In the genomic region with DNA sequence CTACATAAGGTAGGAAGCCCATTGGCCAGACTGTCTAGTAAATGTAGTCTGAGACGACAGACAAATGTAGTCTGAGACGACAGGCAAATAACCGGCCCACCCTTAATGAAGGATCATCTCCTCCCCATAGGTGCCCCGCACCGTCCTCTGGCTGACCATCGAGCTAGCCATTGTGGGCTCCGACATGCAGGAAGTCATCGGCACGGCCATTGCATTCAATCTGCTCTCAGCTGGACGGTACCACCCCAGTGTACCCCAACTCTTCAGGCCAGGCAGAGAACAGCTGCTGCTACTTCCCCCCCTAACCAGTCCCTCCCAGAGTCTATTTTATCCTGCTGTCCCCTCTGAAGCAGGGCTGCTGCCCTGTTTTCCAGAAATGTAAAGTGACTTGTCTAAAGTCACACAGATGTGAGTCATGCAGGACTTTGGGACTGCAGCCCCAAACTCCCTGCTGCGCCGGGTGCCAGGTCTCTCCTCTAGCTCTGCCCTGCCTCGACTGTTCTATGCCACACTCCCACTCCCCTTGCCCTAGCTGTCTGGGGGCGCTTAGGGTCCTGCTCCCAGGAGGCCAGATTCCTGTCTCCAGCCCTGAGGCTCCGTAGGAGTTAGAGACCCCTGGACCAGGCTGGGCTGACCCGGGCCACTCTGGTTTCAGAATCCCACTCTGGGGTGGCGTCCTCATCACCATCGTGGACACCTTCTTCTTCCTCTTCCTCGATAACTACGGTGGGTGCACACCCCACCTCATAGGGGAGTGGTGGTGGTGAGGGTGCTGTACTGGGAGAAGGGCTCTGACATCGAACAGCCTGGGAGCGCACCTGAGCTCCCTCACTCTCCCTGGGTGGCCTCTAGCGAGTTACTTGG, we compare ENCODE assay signal across 14 cellular contexts. TPM values are rescaled to one million over a fixed set of nuclear protein-coding genes. Genes with fewer than 3 reads are reported as not detected.
DNase-seq lines count a peak whose midpoint lies in the region; ATAC-seq and TF ChIP-seq lines count a peak whose summit lies in the region.
"Had no signal": no experiment of that assay in that cellular context is flagged by ENCODE, and none has a peak within 500 bp of the region (broad histone marks: within the 10 kb centered on the region; RNA-seq: fewer than 3 reads in every experiment).

No MANE protein-coding gene starts in this region.

- H3K27ac ChIP-seq in CD8-positive, alpha-beta T cell (ENCODE audit: low read depth, low read length), result no peak overlapping the region
- no peak overlapping the region for H3K27ac ChIP-seq in Panc1 (ENCODE audit: low read length)
- H3K27ac ChIP-seq in iPS-20b (ENCODE audit: low read length), result no peak overlapping the region
- H3K27ac ChIP-seq: ascending aorta had no signal

- DNase-seq in CD8-positive, alpha-beta T cell, result no peak
- DNase-seq in Panc1 (ENCODE audit: low read depth, low spot score), result no peak
- no peak for DNase-seq in progenitor cell of endocrine pancreas (ENCODE audit: low spot score, unreplicated experiment)
- no peak for DNase-seq in activated CD4-positive, alpha-beta T cell treated with anti-CD3 and anti-CD28 coated beads for 36 hours
- DNase-seq in activated CD4-positive, alpha-beta memory T cell treated with anti-CD3 and anti-CD28 coated beads for 36 hours, result no peak
- no peak for DNase-seq in DMS 273 (lab: John Stamatoyannopoulos, UW; ENCODE audit: unreplicated experiment)
- DNase-seq: Caco-2 had no signal

- H3K36me3 Mint-ChIP-seq in CD8-positive, alpha-beta T cell, result no peaks in the 10 kb centered on the region
- H3K36me3 Mint-ChIP-seq in progenitor cell of endocrine pancreas (ENCODE audit: insufficient read depth), result no peaks in the 10 kb centered on the region
- no peaks in the 10 kb centered on the region for H3K36me3 Mint-ChIP-seq in activated CD4-positive, alpha-beta T cell treated with anti-CD3 and anti-CD28 coated beads for 36 hours (ENCODE audit: low read depth)
- no peaks in the 10 kb centered on the region for H3K36me3 Mint-ChIP-seq in activated CD4-positive, alpha-beta memory T cell treated with anti-CD3 and anti-CD28 coated beads for 36 hours

- intact Hi-C loops in CD8-positive, alpha-beta T cell (cut with DNase I, micrococcal nuclease), result no loop called here
- intact Hi-C loops in Panc1 (cut with micrococcal nuclease; ENCODE audit: unreplicated experiment), result no loop called here
- intact Hi-C loops in activated CD4-positive, alpha-beta T cell treated with anti-CD3 and anti-CD28 coated beads for 36 hours (cut with DNase I, micrococcal nuclease), result no loop called here
- intact Hi-C loops in activated CD4-positive, alpha-beta memory T cell treated with anti-CD3 and anti-CD28 coated beads for 36 hours (cut with micrococcal nuclease), result no loop called here

- no peak overlapping the region for H3K4me3 ChIP-seq in CD8-positive, alpha-beta T cell (ENCODE audit: low read depth, low read length)
- H3K4me3 ChIP-seq in Panc1 (ENCODE audit: low read depth in 2 of 2, low read length in 2 of 2) (peak overlapping the region in 1 of 2 experiments; percentile 42; a peak in 2 of 4 replicates), iPS-20b (ENCODE audit: low read length) (peak overlapping the region; percentile 62)

- no peak for ATAC-seq in CD8-positive, alpha-beta T cell
- ATAC-seq in Panc1, result peak; percentile 49
- no peak for ATAC-seq in HG03378 (IDR thresholded peaks at IDR 0.05; ENCODE audit: unreplicated experiment)
- ATAC-seq in activated CD4-positive, alpha-beta T cell treated with anti-CD3 and anti-CD28 coated beads for 36 hours, result no peak

- H3K27me3 ChIP-seq in CD8-positive, alpha-beta T cell (ENCODE audit: insufficient read depth, low read length), result no peaks in the 10 kb centered on the region
- no peaks in the 10 kb centered on the region for H3K27me3 ChIP-seq in Panc1 (ENCODE audit: control insufficient read depth, insufficient read depth, low read length)
- peaks cover 39% of the 10 kb centered on the region for H3K27me3 ChIP-seq in iPS-20b (ENCODE audit: insufficient read depth, low read length)
- H3K27me3 ChIP-seq: ascending aorta, vagina had no signal

- H3K9ac ChIP-seq in iPS-20b (ENCODE audit: low read depth, low read length), result peak overlapping the region; percentile 64; the same call in 1 of the 2 replicates

- POLR2A ChIA-PET in CD8-positive, alpha-beta T cell (lab: Charles Lee), result interaction anchor here (0.6 kb wide), 1 partner anchor 128 kb away, joined by 3 read pairs; no protein-coding TSS in a partner anchor
- POLR2A ChIA-PET in Panc1 (lab: Charles Lee), result no interaction called here
- POLR2A ChIA-PET in activated CD4-positive, alpha-beta T cell treated with anti-CD3 and anti-CD28 coated beads for 36 hours (lab: Charles Lee), result no interaction called here
- POLR2A ChIA-PET in activated CD4-positive, alpha-beta memory T cell treated with anti-CD3 and anti-CD28 coated beads for 36 hours (lab: Charles Lee), result no interaction called here

- H3K27ac Mint-ChIP-seq in CD8-positive, alpha-beta T cell, result peak overlapping the region; percentile 79
- peak overlapping the region; percentile 79 for H3K27ac Mint-ChIP-seq in progenitor cell of endocrine pancreas
- H3K27ac Mint-ChIP-seq in activated CD4-positive, alpha-beta T cell treated with anti-CD3 and anti-CD28 coated beads for 36 hours, result no peak overlapping the region
- H3K27ac Mint-ChIP-seq in activated CD4-positive, alpha-beta memory T cell treated with anti-CD3 and anti-CD28 coated beads for 36 hours, result no peak overlapping the region

- no peaks in the 10 kb centered on the region for H3K36me3 ChIP-seq in CD8-positive, alpha-beta T cell (ENCODE audit: insufficient read depth, low read length)
- H3K36me3 ChIP-seq in Panc1 (ENCODE audit: control insufficient read depth, insufficient read depth, low read length), result no peaks in the 10 kb centered on the region
- no peaks in the 10 kb centered on the region for H3K36me3 ChIP-seq in iPS-20b (ENCODE audit: insufficient read depth, low read depth, low read length)
- H3K36me3 ChIP-seq: ascending aorta, vagina had no signal

- CTCF ChIA-PET in CD8-positive, alpha-beta T cell (lab: Charles Lee), result interaction anchor here (0.9 to 1.4 kb wide), 2 partner anchors 10 to 85 kb away, joined by 4 to 5 read pairs; no protein-coding TSS in a partner anchor
- CTCF ChIA-PET in Panc1 (lab: Charles Lee), result no interaction called here
- CTCF ChIA-PET in activated CD4-positive, alpha-beta T cell treated with anti-CD3 and anti-CD28 coated beads for 36 hours (lab: Charles Lee), result interaction anchor here (0.5 kb wide), 1 partner anchor 38 kb away, joined by 4 read pairs; no protein-coding TSS in a partner anchor
- CTCF ChIA-PET in activated CD4-positive, alpha-beta memory T cell treated with anti-CD3 and anti-CD28 coated beads for 36 hours (lab: Charles Lee), result interaction anchor here (1.8 kb wide), 1 partner anchor 88 kb away, joined by 3 read pairs; no protein-coding TSS in a partner anchor

- H3K4me1 Mint-ChIP-seq in CD8-positive, alpha-beta T cell (ENCODE audit: low read depth), result peaks cover 5% of the 10 kb centered on the region
- peaks cover 2% of the 10 kb centered on the region for H3K4me1 Mint-ChIP-seq in progenitor cell of endocrine pancreas (ENCODE audit: low read depth)
- H3K4me1 Mint-ChIP-seq in activated CD4-positive, alpha-beta T cell treated with anti-CD3 and anti-CD28 coated beads for 36 hours, result peaks cover 4% of the 10 kb centered on the region
- H3K4me1 Mint-ChIP-seq in activated CD4-positive, alpha-beta memory T cell treated with anti-CD3 and anti-CD28 coated beads for 36 hours (ENCODE audit: low read depth), result no peaks in the 10 kb centered on the region

- H3K27me3 Mint-ChIP-seq in CD8-positive, alpha-beta T cell (ENCODE audit: low read depth), result no peaks in the 10 kb centered on the region
- H3K27me3 Mint-ChIP-seq in progenitor cell of endocrine pancreas, result peaks cover 3% of the 10 kb centered on the region
- no peaks in the 10 kb centered on the region for H3K27me3 Mint-ChIP-seq in activated CD4-positive, alpha-beta T cell treated with anti-CD3 and anti-CD28 coated beads for 36 hours
- peaks cover 2% of the 10 kb centered on the region for H3K27me3 Mint-ChIP-seq in activated CD4-positive, alpha-beta memory T cell treated with anti-CD3 and anti-CD28 coated beads for 36 hours

- no peaks in the 10 kb centered on the region for H3K9me3 Mint-ChIP-seq in CD8-positive, alpha-beta T cell
- no peaks in the 10 kb centered on the region for H3K9me3 Mint-ChIP-seq in progenitor cell of endocrine pancreas (ENCODE audit: low read depth)
- no peaks in the 10 kb centered on the region for H3K9me3 Mint-ChIP-seq in activated CD4-positive, alpha-beta T cell treated with anti-CD3 and anti-CD28 coated beads for 36 hours (ENCODE audit: low read depth)
- H3K9me3 Mint-ChIP-seq in activated CD4-positive, alpha-beta memory T cell treated with anti-CD3 and anti-CD28 coated beads for 36 hours, result no peaks in the 10 kb centered on the region

- no TSS peak for BruUV-seq in Panc1 (replicated peaks; lab: Mats Ljungman, UMichigan)

- no peak for TF ChIP-seq CTCF in CD8-positive, alpha-beta T cell (IDR thresholded peaks at IDR 0.05)
- no peak for TF ChIP-seq CTCF in Panc1 (IDR thresholded peaks at IDR 0.05)
- TF ChIP-seq CTCF in progenitor cell of endocrine pancreas (IDR thresholded peaks at IDR 0.05; ENCODE audit: unreplicated experiment), result no peak

- peaks cover 9% of the 10 kb centered on the region for H3K4me1 ChIP-seq in CD8-positive, alpha-beta T cell (ENCODE audit: insufficient read depth, low read length)
- H3K4me1 ChIP-seq in Panc1 (ENCODE audit: control insufficient read depth, insufficient read depth, low read length), result 0 out of 2 replicates have a peak, but pooled peaks cover 6% of the 10 kb centered on the region
- H3K4me1 ChIP-seq in iPS-20b (ENCODE audit: insufficient read depth, low read length), result 0 out of 2 replicates have a peak, but pooled peaks cover 3% of the 10 kb centered on the region

- in situ Hi-C loops in Panc1 (cut with HindIII; ENCODE audit: low pct_unique_long_range_greater_than_20kb, low sequenced_read_pairs), result no loop called here

- H3K4me3 Mint-ChIP-seq in CD8-positive, alpha-beta T cell, result peak overlapping the region; percentile 71
- peak overlapping the region; percentile 75 for H3K4me3 Mint-ChIP-seq in progenitor cell of endocrine pancreas (ENCODE audit: low read depth)
- H3K4me3 Mint-ChIP-seq in activated CD4-positive, alpha-beta T cell treated with anti-CD3 and anti-CD28 coated beads for 36 hours, result no peak overlapping the region
- no peak overlapping the region for H3K4me3 Mint-ChIP-seq in activated CD4-positive, alpha-beta memory T cell treated with anti-CD3 and anti-CD28 coated beads for 36 hours

- H3K9me3 ChIP-seq in CD8-positive, alpha-beta T cell (ENCODE audit: low read length), result no peaks in the 10 kb centered on the region
- H3K9me3 ChIP-seq in Panc1 (ENCODE audit: control insufficient read depth, insufficient read depth, low read depth, low read length) (no peaks in the 10 kb centered on the region), iPS-20b (ENCODE audit: insufficient read depth, low read depth, low read length) (no peaks in the 10 kb centered on the region)
- H3K9me3 ChIP-seq: ascending aorta, Caco-2, vagina had no signal

RNA-seq across cellular contexts. Expression of gene SLC11A1, which starts 4.7 kb away (rescaled TPM):
- under 1 TPM; 0.72 to 0.92 TPM for total RNA-seq in CD8-positive, alpha-beta T cell
- total RNA-seq in Panc1 (2021; ENCODE audit: unreplicated experiment) (0.31 TPM), progenitor cell of endocrine pancreas (0.33 and 0.34 TPM in 2 replicates)
- 0.62 TPM for polyA plus RNA-seq in Panc1 (2012; ENCODE audit: insufficient read length)
- total RNA-seq in activated CD4-positive, alpha-beta T cell treated with anti-CD3 and anti-CD28 coated beads for 36 hours, result under 1 TPM; 0.05 to 0.09 TPM
- under 1 TPM; 0.10 to 0.26 TPM for total RNA-seq in activated CD4-positive, alpha-beta memory T cell treated with anti-CD3 and anti-CD28 coated beads for 36 hours

RNA-seq across cellular contexts. Expression of gene CTDSP1, which starts 12.9 kb away (rescaled TPM):
- total RNA-seq in CD8-positive, alpha-beta T cell, result 10 to 100 TPM; 55.5 to 61.0 TPM
- total RNA-seq in Panc1 (2021; ENCODE audit: unreplicated experiment) (128 TPM), progenitor cell of endocrine pancreas (102 and 108 TPM in 2 replicates)
- polyA plus RNA-seq in Panc1 (2012; ENCODE audit: insufficient read length), result 124 TPM
- total RNA-seq in activated CD4-positive, alpha-beta T cell treated with anti-CD3 and anti-CD28 coated beads for 36 hours, result 10 to 100 TPM; 57.7 to 65.4 TPM
- 10 to 100 TPM; 64.4 to 69.7 TPM for total RNA-seq in activated CD4-positive, alpha-beta memory T cell treated with anti-CD3 and anti-CD28 coated beads for 36 hours

RNA-seq across cellular contexts. Expression of gene CATIP, which starts 30.1 kb away (rescaled TPM):
- total RNA-seq in CD8-positive, alpha-beta T cell, result not detected
- 0.18 TPM for total RNA-seq in Panc1 (2021; ENCODE audit: unreplicated experiment)
- 0.55 TPM for polyA plus RNA-seq in Panc1 (2012; ENCODE audit: insufficient read length)
- 3.3 and 3.8 TPM in 2 replicates for total RNA-seq in progenitor cell of endocrine pancreas
- not detected for total RNA-seq in activated CD4-positive, alpha-beta T cell treated with anti-CD3 and anti-CD28 coated beads for 36 hours
- total RNA-seq in activated CD4-positive, alpha-beta memory T cell treated with anti-CD3 and anti-CD28 coated beads for 36 hours, result not detected
- total RNA-seq: ascending aorta, left ventricle myocardium superior, LHCN-M2, right cardiac atrium, vagina had no signal

RNA-seq across cellular contexts. Expression of gene VIL1, which starts 32.2 kb away (rescaled TPM):
- total RNA-seq in CD8-positive, alpha-beta T cell, result under 1 TPM; 0.19 to 0.65 TPM
- total RNA-seq in Panc1 (2021; ENCODE audit: unreplicated experiment) (0.18 TPM), progenitor cell of endocrine pancreas (281 and 305 TPM in 2 replicates)
- 0.07 TPM for polyA plus RNA-seq in Panc1 (2012; ENCODE audit: insufficient read length)
- total RNA-seq in activated CD4-positive, alpha-beta T cell treated with anti-CD3 and anti-CD28 coated beads for 36 hours, result not detected
- not detected for total RNA-seq in activated CD4-positive, alpha-beta memory T cell treated with anti-CD3 and anti-CD28 coated beads for 36 hours
- total RNA-seq: ascending aorta, left ventricle myocardium superior, LHCN-M2, right cardiac atrium, vagina had no signal

Comparison
In these comparisons a context has a peak if more than half of its experiments do, and no peak if none do; other contexts are left out.
1. H3K27ac Mint-ChIP-seq: peak in CD8-positive, alpha-beta T cell (single experiment) and progenitor cell of endocrine pancreas (single experiment); none in activated CD4-positive, alpha-beta T cell treated with anti-CD3 and anti-CD28 coated beads for 36 hours (single experiment) and activated CD4-positive, alpha-beta memory T cell treated with anti-CD3 and anti-CD28 coated beads for 36 hours (single experiment).
2. H3K4me3 Mint-ChIP-seq: peak in CD8-positive, alpha-beta T cell (single experiment) and progenitor cell of endocrine pancreas (single experiment); none in activated CD4-positive, alpha-beta T cell treated with anti-CD3 and anti-CD28 coated beads for 36 hours (single experiment) and activated CD4-positive, alpha-beta memory T cell treated with anti-CD3 and anti-CD28 coated beads for 36 hours (single experiment).